Comparison of ENCODE assay signal across 8 cellular contexts in the genomic region with DNA sequence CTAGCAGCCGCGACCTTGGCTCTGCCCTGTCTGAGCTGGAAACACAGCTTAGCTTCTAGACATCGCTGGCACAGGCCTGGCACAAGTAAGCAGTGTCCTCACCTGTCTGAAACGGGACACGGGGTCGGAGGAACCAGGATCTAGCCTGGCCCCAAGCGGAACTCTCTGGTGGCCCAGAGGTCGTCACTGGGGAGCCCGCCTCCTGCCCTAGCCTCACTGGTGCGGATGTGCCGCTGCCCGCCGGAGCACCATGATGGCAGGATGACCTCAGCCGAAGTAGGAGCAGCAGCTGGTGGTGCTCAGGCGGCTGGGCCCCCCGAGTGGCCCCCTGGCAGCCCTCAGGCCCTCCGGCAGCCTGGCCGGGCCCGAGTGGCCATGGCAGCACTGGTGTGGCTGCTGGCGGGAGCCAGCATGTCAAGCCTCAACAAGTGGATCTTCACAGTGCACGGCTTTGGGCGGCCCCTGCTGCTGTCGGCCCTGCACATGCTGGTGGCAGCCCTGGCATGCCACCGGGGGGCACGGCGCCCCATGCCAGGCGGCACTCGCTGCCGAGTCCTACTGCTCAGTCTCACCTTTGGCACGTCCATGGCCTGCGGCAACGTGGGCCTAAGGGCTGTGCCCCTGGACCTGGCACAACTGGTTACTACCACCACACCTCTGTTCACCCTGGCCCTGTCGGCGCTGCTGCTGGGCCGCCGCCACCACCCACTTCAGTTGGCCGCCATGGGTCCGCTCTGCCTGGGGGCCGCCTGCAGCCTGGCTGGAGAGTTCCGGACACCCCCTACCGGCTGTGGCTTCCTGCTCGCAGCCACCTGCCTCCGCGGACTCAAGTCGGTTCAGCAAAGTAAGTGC. TPM values are rescaled to one million over a fixed set of nuclear protein-coding genes. Genes with fewer than 3 reads are reported as not detected.
DNase-seq lines count a peak whose midpoint lies in the region; ATAC-seq and TF ChIP-seq lines count a peak whose summit lies in the region.

No MANE protein-coding gene starts in this region.

- WGBS in H9 (ENCODE audit: extremely low coverage, insufficient read length, low lambda C conversion rate), result no CpG with 5 or more reads among the region's 45 CpGs
- 31 to 36% methylated on average over 44 to 45 of the region's 45 CpGs for WGBS in esophagus, 2 donors

- no peak overlapping the region for H3K27ac Mint-ChIP-seq in H9
- peak overlapping the region; percentile 76 for H3K27ac Mint-ChIP-seq in activated CD4-positive, alpha-beta T cell treated with anti-CD3 and anti-CD28 coated beads, Interleukin-2, amount 10 ng/mL, durations not matched to agents 24 days and 14 days
- H3K27ac Mint-ChIP-seq in naive thymus-derived CD8-positive, alpha-beta T cell, result peak overlapping the region in 8 of 10 donors; percentile 31 to 92 (median 84)

- H3K36me3 ChIP-seq in A673 (ENCODE audit: insufficient read depth, low read length, poor library complexity, severe bottlenecking) (no peaks in the 10 kb centered on the region), esophagus (ENCODE audit: control insufficient read depth in 2 of 2, insufficient read depth in 2 of 2, low read length in 1 of 2) (no peaks in the 10 kb centered on the region)

- CTCF ChIA-PET in A673 (lab: Charles Lee), result interaction anchor here (0.6 to 3.6 kb wide), 3 partner anchors 30 to 127 kb away, joined by 3 to 32 read pairs (median 3); no protein-coding TSS in a partner anchor

- H2BK15ac ChIP-seq in H9 (ENCODE audit: low read depth, low read length), result no peak overlapping the region

- H3K9ac ChIP-seq in H9 (ENCODE audit: extremely low read depth, insufficient read length, low read length), result no peak overlapping the region

- no peak overlapping the region for H2BK120ac ChIP-seq in H9 (ENCODE audit: low read depth, low read length, poor library complexity, severe bottlenecking)

- H3K56ac ChIP-seq in H9 (ENCODE audit: insufficient read length, low read depth, low read length), result no peak overlapping the region

- H3K27me3 Mint-ChIP-seq in H9 (ENCODE audit: low read depth), result peaks cover 10% of the 10 kb centered on the region
- H3K27me3 Mint-ChIP-seq in activated CD4-positive, alpha-beta T cell treated with anti-CD3 and anti-CD28 coated beads, Interleukin-2, amount 10 ng/mL, durations not matched to agents 24 days and 14 days, result no peaks in the 10 kb centered on the region
- H3K27me3 Mint-ChIP-seq in naive thymus-derived CD8-positive, alpha-beta T cell, result no peaks in the 10 kb centered on the region

- no peak overlapping the region for H3K18ac ChIP-seq in H9 (ENCODE audit: insufficient read length, low read depth, low read length)

- peak overlapping the region; percentile 64 to 80 for H3K4me3 Mint-ChIP-seq in H9
- H3K4me3 Mint-ChIP-seq in activated CD4-positive, alpha-beta T cell treated with anti-CD3 and anti-CD28 coated beads, Interleukin-2, amount 10 ng/mL, durations not matched to agents 24 days and 14 days, result peak overlapping the region; percentile 79
- peak overlapping the region; percentile 80 to 90 (median 88) for H3K4me3 Mint-ChIP-seq in naive thymus-derived CD8-positive, alpha-beta T cell

- no peak overlapping the region for H3T11ph ChIP-seq in H9 (ENCODE audit: low read length)

- intact Hi-C loops in A673 (cut with micrococcal nuclease; ENCODE audit: unreplicated experiment), result no loop called here
- intact Hi-C loops in activated CD4-positive, alpha-beta T cell treated with anti-CD3 and anti-CD28 coated beads, Interleukin-2, amount 10 ng/mL, durations not matched to agents 24 days and 14 days (cut with micrococcal nuclease), result loop anchor here (10.0 kb wide), 2 partner anchors 58 to 448 kb away; partner anchors contain the start of genes OSBP2 and SMTN

- no peak overlapping the region for H4K5ac ChIP-seq in H9 (ENCODE audit: insufficient read length, low read depth, low read length)

- peaks cover 12% of the 10 kb centered on the region for H3K23me2 ChIP-seq in H9 (ENCODE audit: insufficient read length, low read depth, low read length, poor library complexity, severe bottlenecking)

- H2AFZ ChIP-seq in H9 (ENCODE audit: low read length), result no peak overlapping the region

- H4K20me1 ChIP-seq in H9 (ENCODE audit: control insufficient read depth, insufficient read depth, insufficient read length), result no peaks in the 10 kb centered on the region

- DNase-seq in A673 (ENCODE audit: low spot score) (no peak), H9 (peak; percentile 52), SKM-1 (lab: John Stamatoyannopoulos, UW; ENCODE audit: unreplicated experiment) (no peak)
- DNase-seq in activated CD4-positive, alpha-beta T cell treated with anti-CD3 and anti-CD28 coated beads, Interleukin-2, amount 10 ng/mL, durations not matched to agents 24 days and 14 days, result peak; percentile 72
- DNase-seq in naive thymus-derived CD8-positive, alpha-beta T cell, result peak in 5 of 10 donors; percentile 4 to 31 (median 23)
- no peak for DNase-seq in effector CD8-positive, alpha-beta T cell (lab: John Stamatoyannopoulos, UW)

- H3K4me3 ChIP-seq in A673 (ENCODE audit: low read depth, low read length, poor library complexity, severe bottlenecking), result peak overlapping the region; percentile 63
- H3K4me3 ChIP-seq in esophagus (ENCODE audit: low read depth in 1 of 2, low read length in 2 of 2), result peak overlapping the region; percentile 57 to 61

- POLR2A ChIA-PET in A673 (lab: Charles Lee; ENCODE audit: low non-redundant PET), result interaction anchor here (0.5 kb wide), 1 partner anchor 732 kb away, joined by 4 read pairs; no protein-coding TSS in a partner anchor
- POLR2A ChIA-PET in naive thymus-derived CD8-positive, alpha-beta T cell (lab: Charles Lee), result interaction anchor here (0.7 to 2.2 kb wide), 7 partner anchors 31 to 638 kb away, joined by 3 to 8 read pairs (median 5); partner anchors contain the start of genes DUSP18 and PES1

- H3K9me3 ChIP-seq in A673 (ENCODE audit: low read depth, low read length, poor library complexity, severe bottlenecking), result no peaks in the 10 kb centered on the region
- no peaks in the 10 kb centered on the region for H3K9me3 ChIP-seq in H9 (ENCODE audit: control insufficient read depth, low read depth, low read length)
- H3K9me3 ChIP-seq in esophagus (ENCODE audit: control insufficient read depth in 2 of 2, insufficient read depth in 1 of 2, low read depth in 1 of 2, low read length in 1 of 2), result no peaks in the 10 kb centered on the region

- no peak overlapping the region for H3K4ac ChIP-seq in H9 (ENCODE audit: low read depth, low read length)

- peaks cover 16% of the 10 kb centered on the region for H3K4me1 ChIP-seq in A673 (ENCODE audit: insufficient read depth, low read length, poor library complexity, severe bottlenecking)
- no peaks in the 10 kb centered on the region for H3K4me1 ChIP-seq in H9 (ENCODE audit: insufficient read depth, low read length)
- H3K4me1 ChIP-seq in esophagus (ENCODE audit: control insufficient read depth in 2 of 2, insufficient read depth in 2 of 2, low read length in 1 of 2), result peaks cover 10 to 15% of the 10 kb centered on the region in 2 donors

- no peak overlapping the region for H4K8ac ChIP-seq in H9 (replicated peaks; ENCODE audit: insufficient read length, low read depth, low read length)

- no peak for TF ChIP-seq CTCF in A673 (conservative IDR thresholded peaks at IDR 0.05; ENCODE audit: low read depth, low read length)
- TF ChIP-seq CTCF in H9 (conservative IDR thresholded peaks at IDR 0.05), result no peak

- H3K27me3 ChIP-seq in A673 (replicated peaks; ENCODE audit: insufficient read depth, low read depth, low read length, poor library complexity) (no peaks in the 10 kb centered on the region), H9 (ENCODE audit: insufficient read depth, low read length) (no peaks in the 10 kb centered on the region; the same call in 1 of the 2 replicates), esophagus (ENCODE audit: control insufficient read depth in 1 of 2, insufficient read depth in 2 of 2, low read length in 2 of 2) (no peaks in the 10 kb centered on the region)

- no peaks in the 10 kb centered on the region for H3K79me2 ChIP-seq in H9 (ENCODE audit: insufficient read depth, low read length)

- no peak overlapping the region for H3K23ac ChIP-seq in H9 (ENCODE audit: insufficient read length, low read depth, low read length)

- BruUV-seq in A673 (replicated peaks; lab: Mats Ljungman, UMichigan), result no TSS peak

- no peak overlapping the region for H2AK5ac ChIP-seq in H9 (ENCODE audit: insufficient read length, low read length)

- H2BK5ac ChIP-seq in H9 (ENCODE audit: insufficient read length, low read length), result no peak overlapping the region

- peak; percentile 1 to 3 for ATAC-seq in naive thymus-derived CD8-positive, alpha-beta T cell
- no peak for ATAC-seq in HG03135 (IDR thresholded peaks at IDR 0.05; ENCODE audit: unreplicated experiment)

- no peak overlapping the region for H4K91ac ChIP-seq in H9 (ENCODE audit: insufficient read length, low read depth, low read length)

- H3K4me1 Mint-ChIP-seq in H9, result peaks cover 22 to 26% of the 10 kb centered on the region in 2 experiments
- H3K4me1 Mint-ChIP-seq in activated CD4-positive, alpha-beta T cell treated with anti-CD3 and anti-CD28 coated beads, Interleukin-2, amount 10 ng/mL, durations not matched to agents 24 days and 14 days, result peaks cover 29% of the 10 kb centered on the region
- peaks cover 10 to 27% (median 24%) of the 10 kb centered on the region in 4 donors for H3K4me1 Mint-ChIP-seq in naive thymus-derived CD8-positive, alpha-beta T cell

- H3K4me2 ChIP-seq in H9 (ENCODE audit: insufficient read depth, insufficient read length, low read length), result peak overlapping the region; percentile 50

- no peaks in the 10 kb centered on the region for H3K79me1 ChIP-seq in H9 (ENCODE audit: insufficient read depth, low read depth, low read length, poor library complexity, severe bottlenecking)

- H3K14ac ChIP-seq in H9 (ENCODE audit: insufficient read depth, low read length), result no peak overlapping the region; the same call in 1 of the 2 replicates

- H2BK12ac ChIP-seq in H9 (ENCODE audit: insufficient read length, low read depth, low read length), result no peak overlapping the region

- peaks cover 8 to 11% of the 10 kb centered on the region in 2 experiments; a peak in 4 of 5 replicates for H3K9me3 Mint-ChIP-seq in H9
- no peaks in the 10 kb centered on the region for H3K9me3 Mint-ChIP-seq in activated CD4-positive, alpha-beta T cell treated with anti-CD3 and anti-CD28 coated beads, Interleukin-2, amount 10 ng/mL, durations not matched to agents 24 days and 14 days
- H3K9me3 Mint-ChIP-seq in naive thymus-derived CD8-positive, alpha-beta T cell, result peaks cover 0 to 4% (median 0%) of the 10 kb centered on the region in 9 donors

- H2BK20ac ChIP-seq in H9 (ENCODE audit: low read depth, low read length, poor library complexity, severe bottlenecking), result no peak overlapping the region

- H3K27ac ChIP-seq in A673 (ENCODE audit: low read depth, low read length, poor library complexity, severe bottlenecking) (no peak overlapping the region), H9 (ENCODE audit: insufficient read length, low read depth, low read length) (no peak overlapping the region), esophagus (ENCODE audit: low read depth in 2 of 2, low read length in 1 of 2) (peak overlapping the region; percentile 69 to 86)

- peaks cover 7 to 19% (median 17%) of the 10 kb centered on the region in 3 experiments; a peak in 6 of 7 replicates for H3K36me3 Mint-ChIP-seq in H9 (ENCODE audit: insufficient read depth in 1 of 3, low read depth in 3 of 3)
- peaks cover 14% of the 10 kb centered on the region for H3K36me3 Mint-ChIP-seq in activated CD4-positive, alpha-beta T cell treated with anti-CD3 and anti-CD28 coated beads, Interleukin-2, amount 10 ng/mL, durations not matched to agents 24 days and 14 days (ENCODE audit: low read depth)
- peaks cover 0 to 7% (median 2%) of the 10 kb centered on the region in 3 donors for H3K36me3 Mint-ChIP-seq in naive thymus-derived CD8-positive, alpha-beta T cell

RNA-seq across cellular contexts. Expression of gene SLC35E4, which starts 0.9 kb away (rescaled TPM):
- total RNA-seq in A673 (2021) (2.4 and 3.3 TPM in 2 replicates), H9 (2021) (3.7 and 3.9 TPM in 2 replicates)
- total RNA-seq in activated CD4-positive, alpha-beta T cell treated with anti-CD3 and anti-CD28 coated beads, Interleukin-2, amount 10 ng/mL, durations not matched to agents 24 days and 14 days, result 6.6 and 7.4 TPM in 2 replicates
- polyA plus RNA-seq in esophagus, result 1 to 10 TPM; 1.7 to 3.1 TPM
- 1 to 10 TPM; 1.5 to 1.6 TPM for total RNA-seq in naive thymus-derived CD8-positive, alpha-beta T cell
- polyA plus RNA-seq in naive thymus-derived CD8-positive, alpha-beta T cell, result under 1 TPM; 0.64 to 0.94 (median 0.94) TPM

RNA-seq across cellular contexts. Expression of gene TCN2, which starts 29.5 kb away (rescaled TPM):
- total RNA-seq in A673 (2021) (7.3 and 9.8 TPM in 2 replicates), H9 (2021) (39.0 and 42.2 TPM in 2 replicates)
- total RNA-seq in activated CD4-positive, alpha-beta T cell treated with anti-CD3 and anti-CD28 coated beads, Interleukin-2, amount 10 ng/mL, durations not matched to agents 24 days and 14 days, result 0.35 and 0.45 TPM in 2 replicates
- 1 to 10 TPM; 1.6 to 2.2 TPM for polyA plus RNA-seq in esophagus
- total RNA-seq in naive thymus-derived CD8-positive, alpha-beta T cell, result under 1 TPM in 1 of 2 experiments, not detected in 1; 0.62 TPM
- polyA plus RNA-seq in naive thymus-derived CD8-positive, alpha-beta T cell, result under 1 TPM in 1 of 3 donors, not detected in 2; 0.20 TPM

RNA-seq across cellular contexts. Expression of gene DUSP18, which starts 31.2 kb away (rescaled TPM):
- total RNA-seq in A673 (2021) (5.2 and 5.4 TPM in 2 replicates), H9 (2021) (1.9 and 2.6 TPM in 2 replicates)
- total RNA-seq in activated CD4-positive, alpha-beta T cell treated with anti-CD3 and anti-CD28 coated beads, Interleukin-2, amount 10 ng/mL, durations not matched to agents 24 days and 14 days, result 8.0 and 10.3 TPM in 2 replicates
- polyA plus RNA-seq in esophagus, result 1 to 10 TPM; 3.6 to 4.7 TPM
- total RNA-seq in naive thymus-derived CD8-positive, alpha-beta T cell, result 10 to 100 TPM; 14.8 to 18.6 TPM
- 1 to 10 TPM; 5.1 to 7.8 (median 6.6) TPM for polyA plus RNA-seq in naive thymus-derived CD8-positive, alpha-beta T cell

RNA-seq across cellular contexts. Expression of gene PES1, which starts 44.7 kb away (rescaled TPM):
- total RNA-seq in A673 (2021) (151 and 175 TPM in 2 replicates), H9 (2021) (133 and 140 TPM in 2 replicates)
- total RNA-seq in activated CD4-positive, alpha-beta T cell treated with anti-CD3 and anti-CD28 coated beads, Interleukin-2, amount 10 ng/mL, durations not matched to agents 24 days and 14 days, result 170 and 173 TPM in 2 replicates
- 10 to 100 TPM; 31.3 to 46.6 TPM for polyA plus RNA-seq in esophagus
- 10 to 100 TPM; 60.4 to 70.2 TPM for total RNA-seq in naive thymus-derived CD8-positive, alpha-beta T cell
- polyA plus RNA-seq in naive thymus-derived CD8-positive, alpha-beta T cell, result 10 to 100 TPM; 34.0 to 57.8 (median 34.3) TPM

RNA-seq across cellular contexts. Expression of gene OSBP2, which starts 58.2 kb away (rescaled TPM):
- 1.8 and 2.1 TPM in 2 replicates for total RNA-seq in A673 (2021)
- 3.4 and 3.6 TPM in 2 replicates for total RNA-seq in H9 (2021)
- 2.1 and 2.6 TPM in 2 replicates for total RNA-seq in activated CD4-positive, alpha-beta T cell treated with anti-CD3 and anti-CD28 coated beads, Interleukin-2, amount 10 ng/mL, durations not matched to agents 24 days and 14 days
- 1 to 10 TPM; 2.5 to 2.7 TPM for polyA plus RNA-seq in esophagus
- 1 to 10 TPM; 1.3 to 1.8 TPM for total RNA-seq in naive thymus-derived CD8-positive, alpha-beta T cell
- polyA plus RNA-seq in naive thymus-derived CD8-positive, alpha-beta T cell, result under 1 TPM; 0.60 to 0.75 (median 0.70) TPM

Comparison
In these comparisons a context has a peak if more than half of its experiments do, and no peak if none do; other contexts are left out.
1. DNase-seq: peak in H9 (single experiment) and activated CD4-positive, alpha-beta T cell treated with anti-CD3 and anti-CD28 coated beads, Interleukin-2, amount 10 ng/mL, durations not matched to agents 24 days and 14 days (single experiment); none in A673 (single experiment), effector CD8-positive, alpha-beta T cell (single experiment) and SKM-1 (single experiment).
2. H3K27ac ChIP-seq: peak in esophagus (2 of 2); none in A673 (single experiment) and H9 (single experiment).
3. H3K27ac Mint-ChIP-seq: peak in activated CD4-positive, alpha-beta T cell treated with anti-CD3 and anti-CD28 coated beads, Interleukin-2, amount 10 ng/mL, durations not matched to agents 24 days and 14 days (single experiment) and naive thymus-derived CD8-positive, alpha-beta T cell (8 of 10); none in H9 (0 of 3).
4. Peak in every context shown above with its lines, with median percentiles within 50 percentile points of each other: H3K4me3 Mint-ChIP-seq.